8 cellular contexts compared by ENCODE assay signal in the genomic region with DNA sequence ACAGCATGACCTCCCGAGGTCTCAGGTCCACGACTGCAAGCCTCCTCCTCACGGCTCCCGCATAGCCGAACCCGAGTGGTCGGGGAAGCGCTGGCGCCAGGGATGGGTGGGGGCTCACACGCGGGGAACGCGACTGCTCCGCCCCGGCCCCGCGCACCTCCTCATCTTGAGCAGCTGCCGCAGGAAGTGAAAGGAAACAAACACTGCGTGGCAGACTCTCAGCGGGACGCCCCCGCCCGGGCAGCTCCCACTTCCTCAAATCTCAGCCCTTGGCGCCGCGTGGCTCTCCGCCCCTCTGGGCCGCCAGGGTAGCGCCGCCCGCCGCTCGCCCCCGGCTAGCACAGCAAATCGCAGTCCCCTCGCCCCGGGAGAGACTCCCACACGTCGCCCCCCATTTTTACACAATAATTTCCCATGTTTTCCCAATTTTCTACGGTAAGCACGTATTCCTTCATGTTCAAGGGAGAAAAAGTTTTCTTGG. TPM values are rescaled to one million over a fixed set of nuclear protein-coding genes. Genes with fewer than 3 reads are reported as not detected.
A peak's percentile ranks its signal among the peaks of the same experiment; 100 is the strongest.
DNase-seq lines count a peak whose midpoint lies in the region; ATAC-seq and TF ChIP-seq lines count a peak whose summit lies in the region.

A gene with protein sequence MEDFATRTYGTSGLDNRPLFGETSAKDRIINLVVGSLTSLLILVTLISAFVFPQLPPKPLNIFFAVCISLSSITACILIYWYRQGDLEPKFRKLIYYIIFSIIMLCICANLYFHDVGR (minus strand): TSS at position 188 of the 481 bp plus-strand sequence. CDS start 229 bp downstream, outside the sequence.

- no peaks in the 10 kb centered on the region for H3K9me3 ChIP-seq in gastrocnemius medialis

- peaks cover 27% of the 10 kb centered on the region for H3K27me3 ChIP-seq in H7 (ENCODE audit: control insufficient read depth, insufficient read depth, low read length)
- no peaks in the 10 kb centered on the region for H3K27me3 ChIP-seq in gastrocnemius medialis

- H3K36me3 ChIP-seq in H7 (replicated peaks; ENCODE audit: control insufficient read depth, insufficient read depth, low read length) (peaks cover 2% of the 10 kb centered on the region), gastrocnemius medialis (no peaks in the 10 kb centered on the region)

- TF ChIP-seq POLR2A in gastrocnemius medialis (IDR thresholded peaks at IDR 0.05), result peak; percentile 21 to 48

- peak within 1 kb of the TSS; percentile 93 for H3K4me3 ChIP-seq in GM12864 (ENCODE audit: low read depth, low read length)
- peak within 1 kb of the TSS; percentile 85 for H3K4me3 ChIP-seq in H7 (ENCODE audit: insufficient read depth, low read depth, low read length)
- peak within 1 kb of the TSS; percentile 92 for H3K4me3 ChIP-seq in astrocyte of the cerebellum (ENCODE audit: low read depth, low read length)
- H3K4me3 ChIP-seq in gastrocnemius medialis, result peak within 1 kb of the TSS; percentile 80 to 89 (median 81)

- ATAC-seq in gastrocnemius medialis, result peak; percentile 57 to 62

- H3K4me1 ChIP-seq in gastrocnemius medialis, result peaks cover 10% of the 10 kb centered on the region in 2 donors

- TF ChIP-seq CTCF in GM12864 (IDR thresholded peaks at IDR 0.05; ENCODE audit: low read depth, low read length, missing control alignments) (peak; percentile 32), astrocyte of the cerebellum (IDR thresholded peaks at IDR 0.05; ENCODE audit: low read depth, low read length, missing control alignments) (peak; percentile 18), gastrocnemius medialis (IDR thresholded peaks at IDR 0.05 in 4 of 5, conservative IDR thresholded peaks at IDR 0.05 in 1 of 5) (peak in 1 of 5 experiments; percentile 30)

- intact Hi-C loops in gastrocnemius medialis (cut with DNase I; ENCODE audit: low total_unique reads), result loop anchor here (5.0 kb wide), 2 partner anchors 67 to 162 kb away; partner anchors contain the start of genes DMTF1 and ELAPOR2

- in situ Hi-C loops in astrocyte of the cerebellum (cut with HindIII; ENCODE audit: low sequenced_read_pairs) (no loop called here), gastrocnemius medialis (cut with MboI; ENCODE audit: low sequenced_read_pairs in 4 of 4) (loop anchor here in 1 of 4 donors (10.0 kb wide), 1 partner anchor 295 kb away; no protein-coding TSS in a partner anchor)

- DNase-seq in GM12864 (ENCODE audit: low read depth) (peak; percentile 78), H7 (peak; percentile 79), M059J (ENCODE audit: low read depth) (peak; percentile 73), T-helper 9 cell (peak; percentile 79), astrocyte of the cerebellum (ENCODE audit: low read depth) (no peak), hypothalamus (lab: John Stamatoyannopoulos, UW) (peak in 47 of 51 donors; percentile 17 to 71 (median 47)), gastrocnemius medialis (peak; percentile 43 to 48), OCI-M2 (lab: John Stamatoyannopoulos, UW; ENCODE audit: unreplicated experiment) (no peak)

- peak within 1 kb of the TSS; percentile 67 to 78 (median 72) for H3K27ac ChIP-seq in gastrocnemius medialis

RNA-seq across cellular contexts. Expression of the gene that starts here (rescaled TPM):
- total RNA-seq in H7 (2014; rRNA removed; shearing (Covaris generic)), result 25.9 and 28.9 TPM in 2 replicates
- total RNA-seq in M059J (2014; rRNA removed; shearing (Covaris generic)), result 47.9 and 64.2 TPM in 2 replicates
- total RNA-seq in gastrocnemius medialis, result 1 to 10 TPM; 2.8 to 6.5 (median 4.1) TPM

Comparison
In these comparisons a context has a peak if more than half of its experiments do, and no peak if none do; other contexts are left out.
1. DNase-seq: peak in GM12864 (single experiment), H7 (single experiment), M059J (single experiment), T-helper 9 cell (single experiment), hypothalamus (47 of 51) and gastrocnemius medialis (2 of 2); none in astrocyte of the cerebellum (single experiment) and OCI-M2 (single experiment).
2. Peak in every context shown above with its lines, with median percentiles within 50 percentile points of each other: H3K4me3 ChIP-seq.